Comparison of ENCODE assay signal across 1 cellular context in the genomic region with DNA sequence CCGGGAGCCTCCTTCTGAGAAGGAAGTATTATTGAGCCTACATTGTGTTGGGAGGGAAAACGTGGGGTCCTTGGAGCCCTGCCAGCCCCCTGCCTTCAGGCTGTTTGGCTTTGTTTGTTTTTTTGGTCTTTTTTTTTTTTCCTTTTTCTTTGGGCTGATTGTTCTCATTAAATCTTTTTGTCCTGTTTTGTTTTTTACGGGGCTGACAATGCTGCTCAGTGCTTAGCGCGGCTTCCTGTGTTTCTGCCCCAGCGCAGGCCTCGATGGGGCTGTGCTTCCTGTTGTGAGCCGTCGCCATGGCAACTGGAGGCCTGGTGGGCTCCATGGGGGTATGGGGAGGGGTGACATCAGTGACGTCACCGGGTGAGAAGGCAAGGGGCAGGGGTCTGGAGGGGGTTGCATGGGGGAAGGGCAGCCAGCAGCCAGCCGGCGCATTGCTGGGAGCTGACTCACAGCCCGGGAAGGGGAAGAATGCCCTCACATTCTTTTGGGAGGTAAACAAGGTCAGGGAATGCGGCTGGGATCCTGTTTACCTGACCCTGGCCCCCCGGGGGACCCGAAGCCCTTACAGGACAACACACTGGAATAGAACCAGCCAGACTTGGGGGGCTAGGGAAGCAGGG.
TF ChIP-seq lines count a peak whose summit lies in the region.

No MANE protein-coding gene starts in this region.

TF ChIP-seq in IMR-90, 13 proteins besides CTCF, POLR2A, EP300 and RAD21 (continued from another document):
- TF ChIP-seq, protein P1, sequence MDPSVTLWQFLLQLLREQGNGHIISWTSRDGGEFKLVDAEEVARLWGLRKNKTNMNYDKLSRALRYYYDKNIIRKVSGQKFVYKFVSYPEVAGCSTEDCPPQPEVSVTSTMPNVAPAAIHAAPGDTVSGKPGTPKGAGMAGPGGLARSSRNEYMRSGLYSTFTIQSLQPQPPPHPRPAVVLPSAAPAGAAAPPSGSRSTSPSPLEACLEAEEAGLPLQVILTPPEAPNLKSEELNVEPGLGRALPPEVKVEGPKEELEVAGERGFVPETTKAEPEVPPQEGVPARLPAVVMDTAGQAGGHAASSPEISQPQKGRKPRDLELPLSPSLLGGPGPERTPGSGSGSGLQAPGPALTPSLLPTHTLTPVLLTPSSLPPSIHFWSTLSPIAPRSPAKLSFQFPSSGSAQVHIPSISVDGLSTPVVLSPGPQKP (IDR thresholded peaks at IDR 0.05; ENCODE audit: borderline replicate concordance, low read depth, low read length), result no peak
- TF ChIP-seq CHD1 (IDR thresholded peaks at IDR 0.05; ENCODE audit: low read depth, low read length) (no peak), RCOR1 (IDR thresholded peaks at IDR 0.05; ENCODE audit: insufficient replicate concordance, low read length) (no peak), NFE2L2 (IDR thresholded peaks at IDR 0.05; ENCODE audit: low read depth, low read length) (no peak), CEBPB (IDR thresholded peaks at IDR 0.05; ENCODE audit: low read depth, low read length) (no peak), MXI1 (IDR thresholded peaks at IDR 0.05; ENCODE audit: borderline replicate concordance, low read depth, low read length) (no peak), FOS (IDR thresholded peaks at IDR 0.05; ENCODE audit: low read depth, low read length) (peak; percentile 83), RFX5 (IDR thresholded peaks at IDR 0.05; ENCODE audit: low read depth, low read length) (no peak)
- TF ChIP-seq, protein P2, sequence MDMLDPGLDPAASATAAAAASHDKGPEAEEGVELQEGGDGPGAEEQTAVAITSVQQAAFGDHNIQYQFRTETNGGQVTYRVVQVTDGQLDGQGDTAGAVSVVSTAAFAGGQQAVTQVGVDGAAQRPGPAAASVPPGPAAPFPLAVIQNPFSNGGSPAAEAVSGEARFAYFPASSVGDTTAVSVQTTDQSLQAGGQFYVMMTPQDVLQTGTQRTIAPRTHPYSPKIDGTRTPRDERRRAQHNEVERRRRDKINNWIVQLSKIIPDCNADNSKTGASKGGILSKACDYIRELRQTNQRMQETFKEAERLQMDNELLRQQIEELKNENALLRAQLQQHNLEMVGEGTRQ (IDR thresholded peaks at IDR 0.05; ENCODE audit: low read depth, low read length), result no peak
